In genomic region chr2:85908506-85908905, GRCh38 we compare ENCODE assay signal across 28 cellular contexts.
"Had no signal": no experiment of that assay in that cellular context is flagged by ENCODE, and none has a peak within 500 bp of the region (broad histone marks: within the 10 kb centered on the region; RNA-seq: fewer than 3 reads in every experiment).

No MANE protein-coding gene starts in this region.

- H3K27me3 ChIP-seq: cardiac muscle cell had no signal

- H3K27me3 Mint-ChIP-seq: activated B cell treated with CpG ODN at 0.5 μM for 24 hours; activated T-cell treated with anti-CD3 and anti-CD28 coated beads, Interleukin-2, amount 50 U/mL, for 24 hours had no signal

- H3K4me3 Mint-ChIP-seq: activated B cell treated with CpG ODN at 0.5 μM for 24 hours; activated CD4-positive, alpha-beta T cell treated with anti-CD3 and anti-CD28 coated beads, Interleukin-2, amount 10 ng/mL, durations not matched to agents 24 days and 14 days; activated CD8-positive, alpha-beta memory T cell treated with anti-CD3 and anti-CD28 coated beads, Interleukin-2, amount 10 ng/mL, durations not matched to agents 7 days and 5 days; activated T-cell treated with anti-CD3 and anti-CD28 coated beads, Interleukin-2, amount 50 U/mL, for 24 hours; activated T-helper 1 cell treated with anti-CD3 and anti-CD28 coated beads, Interleukin-12 subunit alpha, Interleukin-12 subunit beta, Interleukin-2, Interleukin-4 antibody, amounts not matched to agents 30 ng/mL and 10 ng/mL and 1 ng/mL, durations not matched to agents 14 hours and 24 hours and 36 hours; brain; T-helper 17 cell had no signal

- H3K9me3 Mint-ChIP-seq: activated B cell treated with CpG ODN at 0.5 μM for 24 hours; activated CD4-positive, alpha-beta T cell treated with anti-CD3 and anti-CD28 coated beads, Interleukin-2, amount 10 ng/mL, durations not matched to agents 24 days and 14 days; activated naive CD4-positive, alpha-beta T cell treated with anti-CD3 and anti-CD28 coated beads, Interleukin-2, amount 50 U/mL, for 72 hours; activated T-cell treated with anti-CD3 and anti-CD28 coated beads, Interleukin-2, amount 50 U/mL, for 24 hours; activated T-helper 1 cell treated with anti-CD3 and anti-CD28 coated beads, Interleukin-12 subunit alpha, Interleukin-12 subunit beta, Interleukin-2, Interleukin-4 antibody, amounts not matched to agents 30 ng/mL and 10 ng/mL and 1 ng/mL, durations not matched to agents 14 hours and 24 hours and 36 hours; brain had no signal

- H3K27ac ChIP-seq: cardiac muscle cell had no signal

- H3K27ac Mint-ChIP-seq: activated B cell treated with CpG ODN at 0.5 μM for 24 hours; activated CD4-positive, alpha-beta T cell treated with anti-CD3 and anti-CD28 coated beads, Interleukin-2, amount 10 ng/mL, durations not matched to agents 24 days and 14 days; activated CD8-positive, alpha-beta memory T cell treated with anti-CD3 and anti-CD28 coated beads, Interleukin-2, amount 10 ng/mL, durations not matched to agents 7 days and 5 days; activated naive CD4-positive, alpha-beta T cell treated with anti-CD3 and anti-CD28 coated beads, Interleukin-2, amount 50 U/mL, for 72 hours; activated T-cell treated with anti-CD3 and anti-CD28 coated beads, Interleukin-2, amount 50 U/mL, for 24 hours; activated T-helper 1 cell treated with anti-CD3 and anti-CD28 coated beads, Interleukin-12 subunit alpha, Interleukin-12 subunit beta, Interleukin-2, Interleukin-4 antibody, amounts not matched to agents 30 ng/mL and 10 ng/mL and 1 ng/mL, durations not matched to agents 14 hours and 24 hours and 36 hours; T-helper 17 cell had no signal

- H3K36me3 Mint-ChIP-seq: activated CD8-positive, alpha-beta memory T cell treated with anti-CD3 and anti-CD28 coated beads, Interleukin-2, amount 10 ng/mL, durations not matched to agents 7 days and 5 days; activated naive CD4-positive, alpha-beta T cell treated with anti-CD3 and anti-CD28 coated beads, Interleukin-2, amount 50 U/mL, for 72 hours; brain had no signal

- H3K36me3 ChIP-seq: cardiac muscle cell had no signal

- H3K4me3 ChIP-seq: cardiac muscle cell had no signal

- DNase-seq: activated B cell treated with CpG ODN at 0.5 μM for 24 hours; activated CD4-positive, alpha-beta T cell treated with anti-CD3 and anti-CD28 coated beads for 1 hour; activated CD4-positive, alpha-beta T cell treated with anti-CD3 and anti-CD28 coated beads, Interleukin-2, amount 10 ng/mL, durations not matched to agents 24 days and 14 days; activated CD4-positive, alpha-beta T cell treated with anti-CD3 and anti-CD28 coated beads, Interleukin-2, amount 50 U/mL, for 48 hours; activated CD8-positive, alpha-beta memory T cell treated with anti-CD3 and anti-CD28 coated beads, Interleukin-2, amount 10 ng/mL, durations not matched to agents 7 days and 5 days; activated effector memory CD4-positive, alpha-beta T cell treated with Interleukin-2 at 50 U/mL for 16 hours; activated naive CD4-positive, alpha-beta T cell treated with Interleukin-2 at 50 U/mL for 16 hours; activated T-cell treated with anti-CD3 and anti-CD28 coated beads, Interleukin-2, amount 50 U/mL, for 24 hours; amygdala; Kasumi-1; KBM-7; NCI-H1048; NCI-H146; NCI-H187 treated with DMSO at 0.1 percent for 48 hours; NCI-H2081 treated with DMSO at 0.1 percent for 48 hours; NCI-H2171; NCI-H2227 treated with DMSO at 0.1 percent for 48 hours; NCI-H446 treated with DMSO at 0.1 percent for 48 hours; NCI-H69; NK-92 treated with Interleukin-12 subunit alpha and Interleukin-12 subunit beta, amount 100 ng/mL, for 24 hours; OCI-M1; SHP77 treated with DMSO at 0.1 percent for 48 hours; T-helper 17 cell; T-helper 9 cell had no signal
